Comparison of ENCODE assay signal across 12 cellular contexts in genomic region chr10:23345861-23346260, GRCh38. TPM values are rescaled to one million over a fixed set of nuclear protein-coding genes. Genes with fewer than 3 reads are reported as not detected.
DNase-seq lines count a peak whose midpoint lies in the region; ATAC-seq and TF ChIP-seq lines count a peak whose summit lies in the region.
"Had no signal": no experiment of that assay in that cellular context is flagged by ENCODE, and none has a peak within 500 bp of the region (broad histone marks: within the 10 kb centered on the region; RNA-seq: fewer than 3 reads in every experiment).

No MANE protein-coding gene starts in this region.

- peaks cover 27% of the 10 kb centered on the region for H3K27me3 ChIP-seq in endodermal cell (ENCODE audit: control insufficient read depth, insufficient read depth, low read length, poor library complexity, severe bottlenecking)

- H3K4me3 ChIP-seq in endodermal cell (ENCODE audit: low read length) (no peak overlapping the region), retinal pigment epithelial cell (ENCODE audit: low read length) (no peak overlapping the region)
- H3K4me3 ChIP-seq: stomach had no signal

- peak overlapping the region; percentile 6 for H3K27ac ChIP-seq in endodermal cell (ENCODE audit: low read depth, low read length)
- H3K27ac ChIP-seq: stomach, VCaP had no signal

- peaks cover 28% of the 10 kb centered on the region for H3K27me3 Mint-ChIP-seq in endodermal cell (ENCODE audit: insufficient read depth)

- TF ChIP-seq CTCF in endodermal cell (conservative IDR thresholded peaks at IDR 0.05) (no peak), retinal pigment epithelial cell (conservative IDR thresholded peaks at IDR 0.05; ENCODE audit: low read depth, low read length) (no peak)

- H3K4me3 Mint-ChIP-seq in endodermal cell: no peak overlapping the region

- no peak overlapping the region for H3K9ac ChIP-seq in endodermal cell (ENCODE audit: extremely low read depth, low read length, poor library complexity, severe bottlenecking)

- no peaks in the 10 kb centered on the region for H3K9me3 ChIP-seq in endodermal cell (ENCODE audit: control insufficient read depth, low read length)
- H3K9me3 ChIP-seq: BE2C, stomach had no signal

- no peaks in the 10 kb centered on the region for H3K9me3 Mint-ChIP-seq in endodermal cell

- H3K36me3 Mint-ChIP-seq in endodermal cell (ENCODE audit: low read depth): no peaks in the 10 kb centered on the region

- H3K27ac Mint-ChIP-seq in endodermal cell: no peak overlapping the region

- H3K36me3 ChIP-seq in endodermal cell (ENCODE audit: control insufficient read depth, insufficient read depth, low read length): no peaks in the 10 kb centered on the region
- H3K36me3 ChIP-seq: BE2C, stomach had no signal

- H3K4me1 ChIP-seq in endodermal cell (ENCODE audit: control insufficient read depth, insufficient read depth, low read length): no peaks in the 10 kb centered on the region
- H3K4me1 ChIP-seq: BE2C had no signal

- peaks cover 18% of the 10 kb centered on the region for H3K4me1 Mint-ChIP-seq in endodermal cell

- ATAC-seq in GM21576 (IDR thresholded peaks at IDR 0.05; ENCODE audit: unreplicated experiment) (no peak), HG03097 (IDR thresholded peaks at IDR 0.05; ENCODE audit: low FRiP score, unreplicated experiment) (no peak)

- DNase-seq in NCI-H2227 treated with DMSO at 0.1 percent for 48 hours (lab: John Stamatoyannopoulos, UW) (peak; percentile 6), NCI-H2227 (lab: John Stamatoyannopoulos, UW; ENCODE audit: unreplicated experiment) (no peak), NCI-H460 (ENCODE audit: extremely low read depth, low read depth) (peak; percentile 69), endodermal cell (no peak), retinal pigment epithelial cell (ENCODE audit: low read depth) (peak; percentile 95)
- DNase-seq in activated effector memory CD4-positive, alpha-beta T cell treated with anti-CD3 and anti-CD28 coated beads, Interleukin-2, amount 50 U/mL, for 16 hours: no peak
- DNase-seq: BE2C, small intestine, stomach had no signal

- WGBS in endodermal cell (ENCODE audit: insufficient coverage in 1 of 2, insufficient read length in 1 of 2), 2 experiments: 77 to 95% methylated on average over 5 of the region's 5 CpGs

RNA-seq across cellular contexts. Expression of gene C10orf67, which starts 1.3 kb away (rescaled TPM):
- 0.09 TPM in 1 of 2 replicates, not detected in the other for total RNA-seq in NCI-H460 (2014; rRNA removed; shearing (Covaris generic))
- not detected in 2 replicates for polyA plus RNA-seq in NCI-H460 (2014; cell fraction: nucleus; rRNA removed)
- total RNA-seq in endodermal cell: not detected
- polyA plus RNA-seq in endodermal cell (2013, experiment 1 of 2): 0.28 TPM
- polyA plus RNA-seq in endodermal cell (2013, experiment 2 of 2): 0.79 TPM

Comparison
In these comparisons a context has a peak if more than half of its experiments do, and no peak if none do; other contexts are left out.
1. DNase-seq: peak in NCI-H2227 treated with DMSO at 0.1 percent for 48 hours (single experiment), NCI-H460 (single experiment) and retinal pigment epithelial cell (single experiment); none in NCI-H2227 (single experiment), endodermal cell (single experiment) and activated effector memory CD4-positive, alpha-beta T cell treated with anti-CD3 and anti-CD28 coated beads, Interleukin-2, amount 50 U/mL, for 16 hours (single experiment).